In genomic region chr22:27925331-27925730, GRCh38 we compare ENCODE assay signal across 33 cellular contexts.
"Had no signal": no experiment of that assay in that cellular context is flagged by ENCODE, and none has a peak within 500 bp of the region (broad histone marks: within the 10 kb centered on the region; RNA-seq: fewer than 3 reads in every experiment).

No MANE protein-coding gene starts in this region.

- H3K9me3 ChIP-seq: adrenal gland, body of pancreas, breast epithelium had no signal

- H3K27me3 ChIP-seq: adrenal gland, body of pancreas, brain microvascular endothelial cell, breast epithelium had no signal

- FAIRE-seq: TTC549 had no signal

- H3K36me3 ChIP-seq: adrenal gland, brain microvascular endothelial cell, breast epithelium had no signal

- H3K27ac ChIP-seq: adrenal gland, body of pancreas, brain microvascular endothelial cell, breast epithelium, VCaP had no signal

- DNase-seq: activated B cell treated with CpG ODN at 0.5 μM for 24 hours; activated CD4-positive, alpha-beta memory T cell treated with anti-CD3 and anti-CD28 coated beads for 36 hours; activated CD4-positive, alpha-beta T cell treated with anti-CD3 and anti-CD28 coated beads for 4 hours; activated CD4-positive, alpha-beta T cell treated with anti-CD3 and anti-CD28 coated beads, Interleukin-2, amount 10 ng/mL, durations not matched to agents 24 days and 14 days; activated CD4-positive, alpha-beta T cell treated with anti-CD3 and anti-CD28 coated beads, Interleukin-2, amount 50 U/mL, for 1 hour; activated CD4-positive, alpha-beta T cell treated with anti-CD3 and anti-CD28 coated beads, Interleukin-2, amount 50 U/mL, for 4 hours; activated CD4-positive, CD25-positive, alpha-beta regulatory T cell treated with anti-CD3 and anti-CD28 coated beads, Interleukin-2, amount 50 U/mL, for 72 hours; activated CD8-positive, alpha-beta memory T cell treated with anti-CD3 and anti-CD28 coated beads, Interleukin-2, amount 50 U/mL, for 4 hours; activated CD8-positive, alpha-beta T cell treated with anti-CD3 and anti-CD28 coated beads for 36 hours; activated effector memory CD4-positive, alpha-beta T cell treated with anti-CD3 and anti-CD28 coated beads, Interleukin-2, amount 50 U/mL, for 16 hours; activated gamma-delta T cell treated with Interleukin-2 at 50 U/mL for 16 hours; activated naive CD4-positive, alpha-beta T cell; activated naive CD4-positive, alpha-beta T cell treated with anti-CD3 and anti-CD28 coated beads for 36 hours; activated naive CD4-positive, alpha-beta T cell treated with anti-CD3 and anti-CD28 coated beads, Interleukin-2, amount 50 U/mL, for 16 hours; activated naive CD8-positive, alpha-beta T cell treated with anti-CD3 and anti-CD28 coated beads for 36 hours; activated T-cell treated with anti-CD3 and anti-CD28 coated beads for 4 hours; activated T-cell treated with anti-CD3 and anti-CD28 coated beads, Interleukin-2, amount 50 U/mL, for 1 hour; activated T-cell treated with anti-CD3 and anti-CD28 coated beads, Interleukin-2, amount 50 U/mL, for 4 hours; activated T-cell treated with anti-CD3 and anti-CD28 coated beads, Interleukin-2, amount 50 U/mL, for 72 hours; adrenal gland; amniotic stem cell; aorta; body of pancreas; brain microvascular endothelial cell; central memory CD4-positive, alpha-beta T cell; T-helper 1 cell; T-helper 2 cell; T-helper 9 cell had no signal

- H3K4me3 ChIP-seq: adrenal gland, body of pancreas, breast epithelium had no signal

- ATAC-seq: activated CD8-positive, alpha-beta T cell treated with anti-CD3 and anti-CD28 coated beads for 36 hours; activated naive CD4-positive, alpha-beta T cell treated with anti-CD3 and anti-CD28 coated beads, Interleukin-2, amount 50 U/mL, for 72 hours; activated T-cell treated with anti-CD3 and anti-CD28 coated beads, Interleukin-2, amount 50 U/mL, for 4 hours; activated T-cell treated with anti-CD3 and anti-CD28 coated beads, Interleukin-2, amount 50 U/mL, for 72 hours; activated T-helper 17 cell treated with anti-CD3 and anti-CD28 coated beads, Interleukin-2, amount 50 U/mL, for 72 hours; body of pancreas had no signal
